Comparison of ENCODE assay signal across 22 cellular contexts in the genomic region with DNA sequence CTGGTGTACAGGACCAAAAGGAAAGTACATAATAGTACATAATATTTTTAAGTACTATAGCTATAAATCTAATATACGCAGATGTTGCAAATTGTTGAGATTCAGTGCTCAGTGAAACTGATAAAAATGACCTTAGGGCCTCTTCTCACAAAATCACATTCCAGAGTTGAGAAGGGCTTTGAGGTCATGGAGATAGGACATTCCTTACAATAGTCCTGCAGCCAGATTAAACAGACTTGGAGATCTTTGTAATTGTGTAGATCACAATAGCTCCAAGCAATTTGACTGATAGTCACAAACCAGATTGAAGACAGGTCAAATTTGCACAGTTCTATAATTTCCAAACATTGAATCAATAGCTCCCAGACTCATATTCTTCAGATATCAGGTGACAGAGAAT. TPM values are rescaled to one million over a fixed set of nuclear protein-coding genes. Genes with fewer than 3 reads are reported as not detected.
DNase-seq lines count a peak whose midpoint lies in the region; ATAC-seq, FAIRE-seq and TF ChIP-seq lines count a peak whose summit lies in the region.
"Had no signal": no experiment of that assay in that cellular context is flagged by ENCODE, and none has a peak within 500 bp of the region (broad histone marks: within the 10 kb centered on the region; RNA-seq: fewer than 3 reads in every experiment).

No MANE protein-coding gene starts in this region.

- peak; percentile 7 for DNase-seq in ELF-1 (ENCODE audit: low read depth, low spot score)
- DNase-seq in WTC11 (ENCODE audit: low spot score): no peak
- no peak for DNase-seq in keratinocyte (ENCODE audit: low read depth, low spot score)
- DNase-seq in progenitor cell of endocrine pancreas (ENCODE audit: low spot score, unreplicated experiment): no peak
- no peak for DNase-seq in cardiac septum (ENCODE audit: low spot score)
- DNase-seq in activated CD8-positive, alpha-beta memory T cell treated with anti-CD3 and anti-CD28 coated beads, Interleukin-2, amount 10 ng/mL, durations not matched to agents 7 days and 5 days: no peak
- no peak for DNase-seq in T-helper 2 cell
- DNase-seq: AML-193; CD4-positive, alpha-beta T cell; DMS153; DMS79 treated with DMSO at 0.1 percent for 48 hours; GOT3; H7; KG1 had no signal

- POLR2A ChIA-PET in WTC11 (lab: Charles Lee): no interaction called here

- no peaks in the 10 kb centered on the region for H3K36me3 ChIP-seq in keratinocyte (ENCODE audit: control insufficient read depth in 2 of 2, extremely low read depth in 1 of 2, insufficient read depth in 2 of 2, low read length in 2 of 2)

- no peaks in the 10 kb centered on the region for H3K9me1 ChIP-seq in keratinocyte (ENCODE audit: control insufficient read depth, extremely low read depth, insufficient read depth, low read length)

- peak overlapping the region; percentile 44 for H3K27ac Mint-ChIP-seq in WTC11
- peak overlapping the region; percentile 12 for H3K27ac Mint-ChIP-seq in progenitor cell of endocrine pancreas
- H3K27ac Mint-ChIP-seq in activated CD8-positive, alpha-beta memory T cell treated with anti-CD3 and anti-CD28 coated beads, Interleukin-2, amount 10 ng/mL, durations not matched to agents 7 days and 5 days: no peak overlapping the region
- H3K27ac Mint-ChIP-seq: CD4-positive, alpha-beta T cell had no signal

- H3K27me3 Mint-ChIP-seq in WTC11 (ENCODE audit: low read depth): no peaks in the 10 kb centered on the region
- peaks cover 4% of the 10 kb centered on the region for H3K27me3 Mint-ChIP-seq in progenitor cell of endocrine pancreas
- peaks cover 17% of the 10 kb centered on the region for H3K27me3 Mint-ChIP-seq in activated CD8-positive, alpha-beta memory T cell treated with anti-CD3 and anti-CD28 coated beads, Interleukin-2, amount 10 ng/mL, durations not matched to agents 7 days and 5 days

- TF ChIP-seq CTCF in WTC11 (IDR thresholded peaks at IDR 0.05) (no peak), keratinocyte (optimal IDR thresholded peaks at IDR 0.05 in 1 of 3, IDR thresholded peaks at IDR 0.05 in 1 of 3, conservative IDR thresholded peaks at IDR 0.05 in 1 of 3; ENCODE audit: extremely low read depth in 1 of 3, insufficient read depth in 2 of 3, low read length in 3 of 3) (no peak), progenitor cell of endocrine pancreas (IDR thresholded peaks at IDR 0.05; ENCODE audit: unreplicated experiment) (no peak)

- no peaks in the 10 kb centered on the region for H3K27me3 ChIP-seq in keratinocyte (ENCODE audit: control insufficient read depth, extremely low read depth, insufficient read depth, low read length)

- H3K4me1 Mint-ChIP-seq in WTC11 (peaks cover 19% of the 10 kb centered on the region), progenitor cell of endocrine pancreas (ENCODE audit: low read depth) (peaks cover 19% of the 10 kb centered on the region)
- H3K4me1 Mint-ChIP-seq in activated CD8-positive, alpha-beta memory T cell treated with anti-CD3 and anti-CD28 coated beads, Interleukin-2, amount 10 ng/mL, durations not matched to agents 7 days and 5 days: no peaks in the 10 kb centered on the region

- peak; percentile 56; the same call in 1 of the 2 replicates for ATAC-seq in WTC11
- ATAC-seq in activated CD8-positive, alpha-beta memory T cell treated with anti-CD3 and anti-CD28 coated beads, Interleukin-2, amount 10 ng/mL, durations not matched to agents 7 days and 5 days: no peak
- ATAC-seq: A549 had no signal

- H4K20me1 ChIP-seq in keratinocyte (ENCODE audit: control insufficient read depth, extremely low read depth, insufficient read depth, low read length): no peaks in the 10 kb centered on the region

- H3K4me3 Mint-ChIP-seq in WTC11: peak overlapping the region; percentile 13; the same call in 1 of the 2 replicates
- H3K4me3 Mint-ChIP-seq in progenitor cell of endocrine pancreas (ENCODE audit: low read depth): no peak overlapping the region
- H3K4me3 Mint-ChIP-seq in activated CD8-positive, alpha-beta memory T cell treated with anti-CD3 and anti-CD28 coated beads, Interleukin-2, amount 10 ng/mL, durations not matched to agents 7 days and 5 days: no peak overlapping the region
- H3K4me3 Mint-ChIP-seq: CD4-positive, alpha-beta T cell had no signal

- no peaks in the 10 kb centered on the region for H3K9me3 Mint-ChIP-seq in WTC11
- H3K9me3 Mint-ChIP-seq in progenitor cell of endocrine pancreas (ENCODE audit: low read depth): no peaks in the 10 kb centered on the region
- no peaks in the 10 kb centered on the region for H3K9me3 Mint-ChIP-seq in activated CD8-positive, alpha-beta memory T cell treated with anti-CD3 and anti-CD28 coated beads, Interleukin-2, amount 10 ng/mL, durations not matched to agents 7 days and 5 days (ENCODE audit: low read depth)
- H3K9me3 Mint-ChIP-seq: CD4-positive, alpha-beta T cell had no signal

- no peak overlapping the region for H3K27ac ChIP-seq in keratinocyte (ENCODE audit: control insufficient read depth, insufficient read depth, low read length)
- H3K27ac ChIP-seq: 22Rv1, A549, C4-2B had no signal

- H3K9ac ChIP-seq in keratinocyte (ENCODE audit: control insufficient read depth, extremely low read depth, insufficient read depth, low read length): no peak overlapping the region

- dilution Hi-C loops in keratinocyte (cut with MboI; ENCODE audit: extremely low pct_ligation_motif_present, low sequenced_read_pairs): no loop called here

- H3K36me3 Mint-ChIP-seq in WTC11 (no peaks in the 10 kb centered on the region), progenitor cell of endocrine pancreas (ENCODE audit: insufficient read depth) (no peaks in the 10 kb centered on the region)
- H3K36me3 Mint-ChIP-seq in activated CD8-positive, alpha-beta memory T cell treated with anti-CD3 and anti-CD28 coated beads, Interleukin-2, amount 10 ng/mL, durations not matched to agents 7 days and 5 days: no peaks in the 10 kb centered on the region

- intact Hi-C loops in cardiac septum (cut with DNase I): no loop called here

- no peak overlapping the region for H2AFZ ChIP-seq in keratinocyte (ENCODE audit: control insufficient read depth, low read length)

- peak; percentile 32 for FAIRE-seq in keratinocyte (lab: Jason Lieb, UNC)
- FAIRE-seq: A549, D721Med, GM12891, GM18507 had no signal

- H3K4me1 ChIP-seq in keratinocyte (ENCODE audit: control insufficient read depth, extremely low read depth, insufficient read depth, low read length): no peaks in the 10 kb centered on the region
- H3K4me1 ChIP-seq: A549 had no signal

- CTCF ChIA-PET in WTC11 (lab: Charles Lee): no interaction called here
- CTCF ChIA-PET in activated CD8-positive, alpha-beta memory T cell treated with anti-CD3 and anti-CD28 coated beads, Interleukin-2, amount 10 ng/mL, durations not matched to agents 7 days and 5 days (lab: Charles Lee): interaction anchor here (0.8 to 1.8 kb wide), 3 partner anchors 14 to 125 kb away, joined by 3 to 4 read pairs (median 3); no protein-coding TSS in a partner anchor

- no peak overlapping the region for H3K4me2 ChIP-seq in keratinocyte (ENCODE audit: control insufficient read depth, extremely low read depth, insufficient read depth, low read depth, low read length)
- H3K4me2 ChIP-seq: A549 had no signal

- no peaks in the 10 kb centered on the region for H3K9me3 ChIP-seq in keratinocyte (ENCODE audit: control insufficient read depth, low read depth, low read length)
- H3K9me3 ChIP-seq: A549, Caco-2 had no signal

- no peak overlapping the region for H3K4me3 ChIP-seq in keratinocyte (ENCODE audit: control insufficient read depth in 2 of 3, extremely low read depth in 1 of 3, insufficient read depth in 2 of 3, low read depth in 1 of 3, low read length in 3 of 3)
- H3K4me3 ChIP-seq: A549 had no signal

- no peaks in the 10 kb centered on the region for H3K79me2 ChIP-seq in keratinocyte (ENCODE audit: control insufficient read depth, insufficient read depth, low read length)

TF ChIP-seq in WTC11, 78 proteins besides CTCF, POLR2A, EP300 and RAD21 (continues in another document):
- TF ChIP-seq ZNF671 (CRISPR knock-in tag; IDR thresholded peaks at IDR 0.05) (no peak), GABPB1 (CRISPR knock-in tag; IDR thresholded peaks at IDR 0.05) (no peak), MXD4 (CRISPR knock-in tag; IDR thresholded peaks at IDR 0.05; ENCODE audit: borderline replicate concordance) (no peak), FOXJ3 (CRISPR knock-in tag; IDR thresholded peaks at IDR 0.05; ENCODE audit: borderline replicate concordance) (no peak), ESRRA (CRISPR knock-in tag; IDR thresholded peaks at IDR 0.05; ENCODE audit: borderline replicate concordance) (no peak)
- TF ChIP-seq, protein P1, sequence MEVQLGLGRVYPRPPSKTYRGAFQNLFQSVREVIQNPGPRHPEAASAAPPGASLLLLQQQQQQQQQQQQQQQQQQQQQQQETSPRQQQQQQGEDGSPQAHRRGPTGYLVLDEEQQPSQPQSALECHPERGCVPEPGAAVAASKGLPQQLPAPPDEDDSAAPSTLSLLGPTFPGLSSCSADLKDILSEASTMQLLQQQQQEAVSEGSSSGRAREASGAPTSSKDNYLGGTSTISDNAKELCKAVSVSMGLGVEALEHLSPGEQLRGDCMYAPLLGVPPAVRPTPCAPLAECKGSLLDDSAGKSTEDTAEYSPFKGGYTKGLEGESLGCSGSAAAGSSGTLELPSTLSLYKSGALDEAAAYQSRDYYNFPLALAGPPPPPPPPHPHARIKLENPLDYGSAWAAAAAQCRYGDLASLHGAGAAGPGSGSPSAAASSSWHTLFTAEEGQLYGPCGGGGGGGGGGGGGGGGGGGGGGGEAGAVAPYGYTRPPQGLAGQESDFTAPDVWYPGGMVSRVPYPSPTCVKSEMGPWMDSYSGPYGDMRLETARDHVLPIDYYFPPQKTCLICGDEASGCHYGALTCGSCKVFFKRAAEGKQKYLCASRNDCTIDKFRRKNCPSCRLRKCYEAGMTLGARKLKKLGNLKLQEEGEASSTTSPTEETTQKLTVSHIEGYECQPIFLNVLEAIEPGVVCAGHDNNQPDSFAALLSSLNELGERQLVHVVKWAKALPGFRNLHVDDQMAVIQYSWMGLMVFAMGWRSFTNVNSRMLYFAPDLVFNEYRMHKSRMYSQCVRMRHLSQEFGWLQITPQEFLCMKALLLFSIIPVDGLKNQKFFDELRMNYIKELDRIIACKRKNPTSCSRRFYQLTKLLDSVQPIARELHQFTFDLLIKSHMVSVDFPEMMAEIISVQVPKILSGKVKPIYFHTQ (CRISPR knock-in tag; IDR thresholded peaks at IDR 0.05): no peak

RNA-seq across cellular contexts. Expression of gene PCSK1, which starts 37.8 kb away (rescaled TPM):
- total RNA-seq in WTC11 (2021) (2.7 to 4.5 TPM (median 3.6 TPM) in 3 replicates), progenitor cell of endocrine pancreas (1.9 and 2.0 TPM in 2 replicates), cardiac septum (0.27 TPM)
- 0.01 to 0.03 TPM in 2 of 3 replicates, not detected in the other for polyA plus RNA-seq in keratinocyte
- not detected for polyA plus RNA-seq in keratinocyte (2011; ENCODE audit: low read depth)
- polyA plus RNA-seq in keratinocyte (2011; cell fraction: cytosol; rRNA removed): 0.01 TPM in 1 of 2 replicates, not detected in the other
- polyA plus RNA-seq in keratinocyte (2011; cell fraction: nucleus; rRNA removed): 0.04 and 0.08 TPM in 2 replicates
- 0.02 and 0.16 TPM in 2 replicates for polyA plus RNA-seq in keratinocyte (2012; ENCODE audit: low replicate concordance)
- not detected in 3 replicates for polyA minus RNA-seq in keratinocyte
- not detected for polyA minus RNA-seq in keratinocyte (2011; cell fraction: cytosol; rRNA and poly(A)+ RNA removed)
- polyA minus RNA-seq in keratinocyte (2011; cell fraction: nucleus; rRNA and poly(A)+ RNA removed): 0.11 and 0.16 TPM in 2 replicates
- total RNA-seq in activated CD8-positive, alpha-beta memory T cell treated with anti-CD3 and anti-CD28 coated beads, Interleukin-2, amount 10 ng/mL, durations not matched to agents 7 days and 5 days: not detected
- total RNA-seq: CD4-positive, alpha-beta T cell; G401 had no signal
